31 cellular contexts compared by ENCODE assay signal in genomic region chr4:103264905-103265304, GRCh38.
DNase-seq lines count a peak whose midpoint lies in the region; ATAC-seq, FAIRE-seq and TF ChIP-seq lines count a peak whose summit lies in the region.
"Had no signal": no experiment of that assay in that cellular context is flagged by ENCODE, and none has a peak within 500 bp of the region (broad histone marks: within the 10 kb centered on the region; RNA-seq: fewer than 3 reads in every experiment).

No MANE protein-coding gene starts in this region.

- TF ChIP-seq RAD21 in HepG2 (CRISPR knock-in tag; IDR thresholded peaks at IDR 0.05) (no peak), K562 (CRISPR knock-in tag; conservative IDR thresholded peaks at IDR 0.05 in 1 of 2, IDR thresholded peaks at IDR 0.05 in 1 of 2) (no peak)

- DNase-seq in HepG2 (ENCODE audit: low spot score) (no peak), right lobe of liver (no peak), K562 (ENCODE audit: extremely low read depth in 1 of 4, low spot score in 3 of 4) (no peak), heart left ventricle (no peak)
- DNase-seq: 8988T; ACHN; AML-193; BE2C; C1 segment of cervical spinal cord; Caco-2; Calu3; CD4-positive, alpha-beta memory T cell; CD4-positive, alpha-beta T cell; CD4-positive, CD25-positive, alpha-beta regulatory T cell; CD8-positive, alpha-beta memory T cell; CD8-positive, alpha-beta T cell; COR-L47; DMS 273 treated with DMSO at 0.1 percent for 48 hours; DMS153; DMS53; DMS79; DMS79 treated with DMSO at 0.1 percent for 48 hours; DND-41; EL had no signal

- TF ChIP-seq CTCF in HepG2 (CRISPR knock-in tag; IDR thresholded peaks at IDR 0.05), result no peak
- no peak for TF ChIP-seq CTCF in right lobe of liver (IDR thresholded peaks at IDR 0.05)
- no peak for TF ChIP-seq CTCF in K562 (IDR thresholded peaks at IDR 0.05 in 2 of 3, conservative IDR thresholded peaks at IDR 0.05 in 1 of 3; ENCODE audit: insufficient read depth in 2 of 3, low read depth in 1 of 3, low read length in 3 of 3)
- TF ChIP-seq CTCF in heart left ventricle (IDR thresholded peaks at IDR 0.05), result no peak

- no peak overlapping the region for H2AFZ ChIP-seq in HepG2 (ENCODE audit: low read length)
- H2AFZ ChIP-seq in K562 (ENCODE audit: low read depth, low read length), result no peak overlapping the region

- H4K20me1 ChIP-seq in HepG2 (ENCODE audit: insufficient read depth, low read length) (no peaks in the 10 kb centered on the region), K562 (replicated peaks; ENCODE audit: control insufficient read depth, insufficient read depth, low read length) (no peaks in the 10 kb centered on the region)
- H4K20me1 ChIP-seq: BLaER1; BLaER1 treated with 17β-estradiol and CSF1 and Interleukin-3, amounts not matched to agents 10 nM and 100 nM had no signal

- H3K79me2 ChIP-seq in HepG2 (ENCODE audit: insufficient read depth, low read length), result peaks cover 14% of the 10 kb centered on the region
- peaks cover 5% of the 10 kb centered on the region; the same call in 1 of the 3 replicates for H3K79me2 ChIP-seq in K562 (ENCODE audit: control insufficient read depth, insufficient read depth, low read length)

- BruUV-seq in HepG2 (replicated peaks; lab: Mats Ljungman, UMichigan) (no TSS peak), K562 (replicated peaks; lab: Mats Ljungman, UMichigan) (no TSS peak)

- ATAC-seq in HepG2 (no peak), right lobe of liver (no peak), K562 (no peak), heart left ventricle (no peak)
- ATAC-seq: A549; CD8-positive, alpha-beta T cell had no signal

- FAIRE-seq in HepG2 (lab: Jason Lieb, UNC) (no peak), K562 (lab: Jason Lieb, UNC) (no peak)
- FAIRE-seq: A204.1, A549, D721Med had no signal

- H3K9me3 ChIP-seq in HepG2 (ENCODE audit: low read length) (no peaks in the 10 kb centered on the region), right lobe of liver (no peaks in the 10 kb centered on the region), K562 (replicated peaks; ENCODE audit: control insufficient read depth, insufficient read depth, low read depth, low read length) (no peaks in the 10 kb centered on the region), heart left ventricle (no peaks in the 10 kb centered on the region)
- H3K9me3 ChIP-seq: A549, BE2C, BLaER1, Caco-2 had no signal

- CTCF ChIA-PET in HepG2 (lab: Yijun Ruan, JAX; ENCODE audit: low intra/inter-chr PET ratio, low total read pairs), result no interaction called here
- CTCF ChIA-PET in K562 (lab: Yijun Ruan, JAX; ENCODE audit: low intra/inter-chr PET ratio), result no interaction called here

- H3K4me2 ChIP-seq in HepG2 (ENCODE audit: low read depth, low read length), result no peak overlapping the region
- no peak overlapping the region for H3K4me2 ChIP-seq in K562 (ENCODE audit: insufficient read depth, low read length)
- H3K4me2 ChIP-seq: A549; BLaER1; BLaER1 treated with 17β-estradiol and CSF1 and Interleukin-3, amounts not matched to agents 10 nM and 100 nM had no signal

- intact Hi-C loops in HepG2 (cut with micrococcal nuclease; ENCODE audit: unreplicated experiment) (no loop called here), right lobe of liver (cut with DNase I) (no loop called here), K562 (cut with micrococcal nuclease) (no loop called here), heart left ventricle (cut with DNase I) (no loop called here)

- H3K4me1 ChIP-seq in HepG2 (ENCODE audit: insufficient read depth, low read length) (no peaks in the 10 kb centered on the region), right lobe of liver (no peaks in the 10 kb centered on the region), K562 (replicated peaks in 1 of 2; ENCODE audit: control insufficient read depth in 2 of 2, insufficient read depth in 2 of 2, low read length in 2 of 2) (no peaks in the 10 kb centered on the region), heart left ventricle (no peaks in the 10 kb centered on the region)
- H3K4me1 ChIP-seq: A549; BE2C; BLaER1; BLaER1 treated with 17β-estradiol and CSF1 and Interleukin-3, amounts not matched to agents 10 nM and 100 nM had no signal

- H3K4me3 ChIP-seq in HepG2 (replicated peaks in 1 of 3; ENCODE audit: insufficient read depth in 1 of 3, low read depth in 2 of 3, low read length in 3 of 3) (no peak overlapping the region), right lobe of liver (no peak overlapping the region), K562 (no peak overlapping the region), heart left ventricle (no peak overlapping the region)
- H3K4me3 ChIP-seq: A549; BLaER1; BLaER1 treated with 17β-estradiol and CSF1 and Interleukin-3, amounts not matched to agents 10 nM and 100 nM had no signal

- H3K9ac ChIP-seq in HepG2 (ENCODE audit: insufficient read depth, low read depth, low read length) (no peak overlapping the region), K562 (ENCODE audit: insufficient read depth in 1 of 2, low read depth in 2 of 2, low read length in 2 of 2) (no peak overlapping the region)
- H3K9ac ChIP-seq: BLaER1; BLaER1 treated with 17β-estradiol and CSF1 and Interleukin-3, amounts not matched to agents 10 nM and 100 nM had no signal

- WGBS in HepG2 (ENCODE audit: low lambda C conversion rate), result 41% methylated on average over 1 of the region's 1 CpG
- 62% methylated on average over 1 of the region's 1 CpG for WGBS in right lobe of liver (ENCODE audit: insufficient coverage, low coverage, low lambda C conversion rate, missing lambda C conversion rate)
- 8% methylated on average over 1 of the region's 1 CpG for WGBS in K562 (ENCODE audit: insufficient coverage, low coverage, missing lambda C conversion rate)
- 74 to 82% (median 76%) methylated on average over 1 of the region's 1 CpG for WGBS in heart left ventricle, 4 donors

- no peaks in the 10 kb centered on the region for H3K9me1 ChIP-seq in K562 (ENCODE audit: control insufficient read depth, insufficient read depth, low read length)

- no peak for TF ChIP-seq EP300 in HepG2 (IDR thresholded peaks at IDR 0.05; ENCODE audit: low read depth in 2 of 2, low read length in 2 of 2)
- no peak for TF ChIP-seq EP300 in HepG2 (CRISPR knock-in tag; IDR thresholded peaks at IDR 0.05; ENCODE audit: borderline replicate concordance)
- no peak for TF ChIP-seq EP300 in K562 (IDR thresholded peaks at IDR 0.05; ENCODE audit: low read length)

- POLR2A ChIA-PET in HepG2 (lab: Yijun Ruan, JAX) (no interaction called here), K562 (lab: Yijun Ruan, JAX) (no interaction called here)

- H3K27ac ChIP-seq in HepG2 (ENCODE audit: extremely low read length, insufficient read depth, low read length), result no peak overlapping the region
- no peak overlapping the region for H3K27ac ChIP-seq in right lobe of liver
- no peak overlapping the region for H3K27ac ChIP-seq in K562 (ENCODE audit: extremely low read depth, low read depth, low read length)
- no peak overlapping the region for H3K27ac ChIP-seq in heart left ventricle
- H3K27ac ChIP-seq: 22Rv1; A549; BLaER1; BLaER1 treated with 17β-estradiol and CSF1 and Interleukin-3, amounts not matched to agents 10 nM and 100 nM; C4-2B had no signal

- H3K36me3 ChIP-seq in HepG2 (replicated peaks in 1 of 2; ENCODE audit: control insufficient read depth in 1 of 2, insufficient read depth in 2 of 2, low read length in 2 of 2), result no peaks in the 10 kb centered on the region
- no peaks in the 10 kb centered on the region for H3K36me3 ChIP-seq in right lobe of liver
- H3K36me3 ChIP-seq in K562 (ENCODE audit: control insufficient read depth, insufficient read depth, low read length), result no peaks in the 10 kb centered on the region
- no peaks in the 10 kb centered on the region for H3K36me3 ChIP-seq in heart left ventricle
- H3K36me3 ChIP-seq: BE2C; BLaER1; BLaER1 treated with 17β-estradiol and CSF1 and Interleukin-3, amounts not matched to agents 10 nM and 100 nM had no signal

- in situ Hi-C loops in HepG2 (cut with HindIII; ENCODE audit: extremely low pct_ligation_motif_present, low pct_unique_long_range_greater_than_20kb), result no loop called here
- in situ Hi-C loops in K562 (cut with MboI), result no loop called here

- TF ChIP-seq POLR2A in HepG2 (IDR thresholded peaks at IDR 0.05; ENCODE audit: insufficient read depth in 1 of 2, low read depth in 2 of 2, low read length in 2 of 2) (no peak), right lobe of liver (IDR thresholded peaks at IDR 0.05) (no peak), K562 (conservative IDR thresholded peaks at IDR 0.05) (no peak), heart left ventricle (IDR thresholded peaks at IDR 0.05) (no peak)

- H3K27me3 ChIP-seq in HepG2 (ENCODE audit: control insufficient read depth in 1 of 2, insufficient read depth in 2 of 2, low read length in 2 of 2), result no peaks in the 10 kb centered on the region
- H3K27me3 ChIP-seq in right lobe of liver, result no peaks in the 10 kb centered on the region
- H3K27me3 ChIP-seq in K562 (ENCODE audit: control insufficient read depth in 2 of 2, insufficient read depth in 2 of 2, low read length in 2 of 2), result no peaks in the 10 kb centered on the region
- peaks cover 0 to 4% (median 0%) of the 10 kb centered on the region in 9 donors for H3K27me3 ChIP-seq in heart left ventricle
- H3K27me3 ChIP-seq: BLaER1; BLaER1 treated with 17β-estradiol and CSF1 and Interleukin-3, amounts not matched to agents 10 nM and 100 nM had no signal

TF ChIP-seq in HepG2, 621 proteins besides CTCF, POLR2A, EP300 and RAD21 (continues in another document):
- TF ChIP-seq ELF3 (CRISPR knock-in tag; IDR thresholded peaks at IDR 0.05), result no peak
- no peak for TF ChIP-seq E2F5 (CRISPR knock-in tag; conservative IDR thresholded peaks at IDR 0.05)
- no peak for TF ChIP-seq PHB2 (IDR thresholded peaks at IDR 0.05; ENCODE audit: partially characterized antibody)
- peak; percentile 53; the same call in 1 of the 2 replicates for TF ChIP-seq RAD51 (IDR thresholded peaks at IDR 0.05; ENCODE audit: borderline replicate concordance)

TF ChIP-seq in K562, 482 proteins besides CTCF, POLR2A, EP300 and RAD21:
- peak; percentile 84 for TF ChIP-seq TFE3 (CRISPR knock-in tag; IDR thresholded peaks at IDR 0.05)
- no peak for TF ChIP-seq ZKSCAN3 (CRISPR knock-in tag; IDR thresholded peaks at IDR 0.05)
- TF ChIP-seq RAD51 (IDR thresholded peaks at IDR 0.05; ENCODE audit: borderline replicate concordance, low read depth), result peak; percentile 33; the same call in 1 of the 2 replicates

Comparison
In these comparisons a context has a peak if more than half of its experiments do, and no peak if none do; other contexts are left out.
1. Of the 241 proteins assayed by ChIP-seq in both HepG2 and K562: peak only in HepG2: none; only in K562: TFE3; in both: RAD51; in neither: 239.